1 cellular context compared by ENCODE assay signal in the genomic region with DNA sequence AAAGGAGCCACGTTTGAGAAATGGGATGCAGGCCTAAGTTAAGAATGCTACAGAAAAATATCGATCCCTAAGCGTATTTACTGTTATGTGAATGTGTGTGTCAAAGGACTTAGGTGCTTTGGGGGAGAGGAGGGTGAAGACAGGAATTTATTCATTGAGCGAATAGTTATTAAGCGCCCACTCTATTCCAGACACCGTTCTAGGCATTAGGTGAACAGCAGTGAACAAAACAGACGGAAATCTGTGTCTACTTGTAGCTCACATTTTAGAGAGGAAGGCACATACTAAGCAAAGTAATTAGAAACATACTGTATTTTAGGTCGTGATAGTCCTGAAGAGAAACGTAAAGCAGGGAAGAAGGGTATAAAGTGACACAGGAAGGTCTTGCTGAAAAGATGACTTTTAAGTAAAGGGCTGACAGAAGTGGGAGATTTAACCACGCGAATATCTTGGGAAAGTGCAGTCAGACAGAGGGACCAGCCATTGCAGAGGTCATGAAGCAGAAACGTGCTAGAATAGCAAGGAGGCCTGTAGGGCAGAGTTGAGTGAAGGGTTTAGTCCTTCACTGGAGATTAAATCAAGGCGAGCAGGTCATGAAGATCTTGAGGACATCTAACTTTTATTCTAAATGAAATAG.
TF ChIP-seq lines count a peak whose summit lies in the region.

No MANE protein-coding gene starts in this region.

TF ChIP-seq in H1, 55 proteins besides CTCF, POLR2A, EP300 and RAD21 (continued from another document):
- TF ChIP-seq, protein P1, sequence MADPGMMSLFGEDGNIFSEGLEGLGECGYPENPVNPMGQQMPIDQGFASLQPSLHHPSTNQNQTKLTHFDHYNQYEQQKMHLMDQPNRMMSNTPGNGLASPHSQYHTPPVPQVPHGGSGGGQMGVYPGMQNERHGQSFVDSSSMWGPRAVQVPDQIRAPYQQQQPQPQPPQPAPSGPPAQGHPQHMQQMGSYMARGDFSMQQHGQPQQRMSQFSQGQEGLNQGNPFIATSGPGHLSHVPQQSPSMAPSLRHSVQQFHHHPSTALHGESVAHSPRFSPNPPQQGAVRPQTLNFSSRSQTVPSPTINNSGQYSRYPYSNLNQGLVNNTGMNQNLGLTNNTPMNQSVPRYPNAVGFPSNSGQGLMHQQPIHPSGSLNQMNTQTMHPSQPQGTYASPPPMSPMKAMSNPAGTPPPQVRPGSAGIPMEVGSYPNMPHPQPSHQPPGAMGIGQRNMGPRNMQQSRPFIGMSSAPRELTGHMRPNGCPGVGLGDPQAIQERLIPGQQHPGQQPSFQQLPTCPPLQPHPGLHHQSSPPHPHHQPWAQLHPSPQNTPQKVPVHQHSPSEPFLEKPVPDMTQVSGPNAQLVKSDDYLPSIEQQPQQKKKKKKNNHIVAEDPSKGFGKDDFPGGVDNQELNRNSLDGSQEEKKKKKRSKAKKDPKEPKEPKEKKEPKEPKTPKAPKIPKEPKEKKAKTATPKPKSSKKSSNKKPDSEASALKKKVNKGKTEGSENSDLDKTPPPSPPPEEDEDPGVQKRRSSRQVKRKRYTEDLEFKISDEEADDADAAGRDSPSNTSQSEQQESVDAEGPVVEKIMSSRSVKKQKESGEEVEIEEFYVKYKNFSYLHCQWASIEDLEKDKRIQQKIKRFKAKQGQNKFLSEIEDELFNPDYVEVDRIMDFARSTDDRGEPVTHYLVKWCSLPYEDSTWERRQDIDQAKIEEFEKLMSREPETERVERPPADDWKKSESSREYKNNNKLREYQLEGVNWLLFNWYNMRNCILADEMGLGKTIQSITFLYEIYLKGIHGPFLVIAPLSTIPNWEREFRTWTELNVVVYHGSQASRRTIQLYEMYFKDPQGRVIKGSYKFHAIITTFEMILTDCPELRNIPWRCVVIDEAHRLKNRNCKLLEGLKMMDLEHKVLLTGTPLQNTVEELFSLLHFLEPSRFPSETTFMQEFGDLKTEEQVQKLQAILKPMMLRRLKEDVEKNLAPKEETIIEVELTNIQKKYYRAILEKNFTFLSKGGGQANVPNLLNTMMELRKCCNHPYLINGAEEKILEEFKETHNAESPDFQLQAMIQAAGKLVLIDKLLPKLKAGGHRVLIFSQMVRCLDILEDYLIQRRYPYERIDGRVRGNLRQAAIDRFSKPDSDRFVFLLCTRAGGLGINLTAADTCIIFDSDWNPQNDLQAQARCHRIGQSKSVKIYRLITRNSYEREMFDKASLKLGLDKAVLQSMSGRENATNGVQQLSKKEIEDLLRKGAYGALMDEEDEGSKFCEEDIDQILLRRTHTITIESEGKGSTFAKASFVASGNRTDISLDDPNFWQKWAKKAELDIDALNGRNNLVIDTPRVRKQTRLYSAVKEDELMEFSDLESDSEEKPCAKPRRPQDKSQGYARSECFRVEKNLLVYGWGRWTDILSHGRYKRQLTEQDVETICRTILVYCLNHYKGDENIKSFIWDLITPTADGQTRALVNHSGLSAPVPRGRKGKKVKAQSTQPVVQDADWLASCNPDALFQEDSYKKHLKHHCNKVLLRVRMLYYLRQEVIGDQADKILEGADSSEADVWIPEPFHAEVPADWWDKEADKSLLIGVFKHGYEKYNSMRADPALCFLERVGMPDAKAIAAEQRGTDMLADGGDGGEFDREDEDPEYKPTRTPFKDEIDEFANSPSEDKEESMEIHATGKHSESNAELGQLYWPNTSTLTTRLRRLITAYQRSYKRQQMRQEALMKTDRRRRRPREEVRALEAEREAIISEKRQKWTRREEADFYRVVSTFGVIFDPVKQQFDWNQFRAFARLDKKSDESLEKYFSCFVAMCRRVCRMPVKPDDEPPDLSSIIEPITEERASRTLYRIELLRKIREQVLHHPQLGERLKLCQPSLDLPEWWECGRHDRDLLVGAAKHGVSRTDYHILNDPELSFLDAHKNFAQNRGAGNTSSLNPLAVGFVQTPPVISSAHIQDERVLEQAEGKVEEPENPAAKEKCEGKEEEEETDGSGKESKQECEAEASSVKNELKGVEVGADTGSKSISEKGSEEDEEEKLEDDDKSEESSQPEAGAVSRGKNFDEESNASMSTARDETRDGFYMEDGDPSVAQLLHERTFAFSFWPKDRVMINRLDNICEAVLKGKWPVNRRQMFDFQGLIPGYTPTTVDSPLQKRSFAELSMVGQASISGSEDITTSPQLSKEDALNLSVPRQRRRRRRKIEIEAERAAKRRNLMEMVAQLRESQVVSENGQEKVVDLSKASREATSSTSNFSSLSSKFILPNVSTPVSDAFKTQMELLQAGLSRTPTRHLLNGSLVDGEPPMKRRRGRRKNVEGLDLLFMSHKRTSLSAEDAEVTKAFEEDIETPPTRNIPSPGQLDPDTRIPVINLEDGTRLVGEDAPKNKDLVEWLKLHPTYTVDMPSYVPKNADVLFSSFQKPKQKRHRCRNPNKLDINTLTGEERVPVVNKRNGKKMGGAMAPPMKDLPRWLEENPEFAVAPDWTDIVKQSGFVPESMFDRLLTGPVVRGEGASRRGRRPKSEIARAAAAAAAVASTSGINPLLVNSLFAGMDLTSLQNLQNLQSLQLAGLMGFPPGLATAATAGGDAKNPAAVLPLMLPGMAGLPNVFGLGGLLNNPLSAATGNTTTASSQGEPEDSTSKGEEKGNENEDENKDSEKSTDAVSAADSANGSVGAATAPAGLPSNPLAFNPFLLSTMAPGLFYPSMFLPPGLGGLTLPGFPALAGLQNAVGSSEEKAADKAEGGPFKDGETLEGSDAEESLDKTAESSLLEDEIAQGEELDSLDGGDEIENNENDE (IDR thresholded peaks at IDR 0.05; ENCODE audit: insufficient replicate concordance, low read length) = no peak
